In the genomic region with DNA sequence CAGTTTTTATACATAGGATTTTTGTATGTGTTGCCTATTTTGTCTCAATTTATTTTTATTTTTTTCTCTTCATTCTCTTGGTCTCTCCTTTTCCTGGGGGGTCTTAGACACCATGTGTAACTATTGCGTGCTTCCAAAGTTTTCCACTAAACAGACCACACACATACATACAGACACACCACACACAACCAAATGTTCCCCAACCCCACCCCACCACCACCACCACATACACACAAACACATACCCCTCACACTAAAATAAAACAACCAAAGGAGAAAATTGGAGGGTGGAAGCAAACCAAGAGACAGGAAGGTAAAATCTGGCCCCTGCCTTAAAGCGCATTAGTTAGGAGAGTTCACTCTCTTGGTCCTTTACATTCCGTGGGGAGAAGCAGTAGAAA, we compare ENCODE assay signal across 25 cellular contexts.
"Had no signal": no experiment of that assay in that cellular context is flagged by ENCODE, and none has a peak within 500 bp of the region (broad histone marks: within the 10 kb centered on the region; RNA-seq: fewer than 3 reads in every experiment).

No MANE protein-coding gene starts in this region.

- H3K27ac ChIP-seq: epithelial cell of prostate, esophagus squamous epithelium, gastrocnemius medialis, heart right ventricle, left lung, lower lobe of right lung had no signal

- H3K27me3 Mint-ChIP-seq: dendritic cell treated with granulocyte-macrophage colony-stimulating factor and Interleukin-4, amounts not matched to agents 40 ng/mL and 50 ng/mL, for 4 days; naive thymus-derived CD8-positive, alpha-beta T cell had no signal

- H3K9me3 Mint-ChIP-seq: dendritic cell treated with granulocyte-macrophage colony-stimulating factor and Interleukin-4, amounts not matched to agents 40 ng/mL and 50 ng/mL, for 4 days; effector memory CD8-positive, alpha-beta T cell had no signal

- H3K27ac Mint-ChIP-seq: dendritic cell treated with granulocyte-macrophage colony-stimulating factor and Interleukin-4, amounts not matched to agents 40 ng/mL and 50 ng/mL, for 4 days; effector memory CD8-positive, alpha-beta T cell; endodermal cell; mesothelial cell of epicardium; naive B cell had no signal

- H3K36me3 ChIP-seq: esophagus squamous epithelium, gastrocnemius medialis, heart right ventricle, left lung, lower lobe of right lung had no signal

- H3K36me3 Mint-ChIP-seq: mesothelial cell of epicardium had no signal

- H3K9me3 ChIP-seq: esophagus squamous epithelium, gastrocnemius medialis, left lung, lower lobe of right lung, mucosa of descending colon had no signal

- DNase-seq: cortex of kidney; effector CD8-positive, alpha-beta T cell; effector memory CD8-positive, alpha-beta T cell; endodermal cell; erythroblast; esophagus squamous epithelium; foreskin fibroblast; foreskin melanocyte; gastrocnemius medialis; glutamatergic neuron; head of caudate nucleus; heart right ventricle; hippocampal formation; left cardiac atrium; left lung; left ventricle myocardium superior; lower lobe of right lung; mesenchymal stem cell; mucosa of descending colon; naive B cell; naive thymus-derived CD8-positive, alpha-beta T cell had no signal

- H3K27me3 ChIP-seq: esophagus squamous epithelium, gastrocnemius medialis, heart right ventricle, left lung had no signal

- H3K4me1 ChIP-seq: gastrocnemius medialis had no signal

- H3K4me1 Mint-ChIP-seq: mesothelial cell of epicardium had no signal

- ATAC-seq: effector memory CD8-positive, alpha-beta T cell; esophagus mucosa; gastrocnemius medialis; heart right ventricle; left cardiac atrium; left lung; left ventricle myocardium superior; lower lobe of right lung; mucosa of descending colon; naive thymus-derived CD8-positive, alpha-beta T cell had no signal

- H3K4me3 ChIP-seq: esophagus squamous epithelium, gastrocnemius medialis, heart right ventricle, left lung, lower lobe of right lung, mucosa of descending colon had no signal

- H3K4me3 Mint-ChIP-seq: dendritic cell treated with granulocyte-macrophage colony-stimulating factor and Interleukin-4, amounts not matched to agents 40 ng/mL and 50 ng/mL, for 4 days; effector memory CD8-positive, alpha-beta T cell; endodermal cell; mesothelial cell of epicardium; naive B cell; naive thymus-derived CD8-positive, alpha-beta T cell had no signal
